8 cellular contexts compared by ENCODE assay signal in genomic region chr6:116779569-116780164, GRCh38. TPM values are rescaled to one million over a fixed set of nuclear protein-coding genes. Genes with fewer than 3 reads are reported as not detected.
A peak's percentile ranks its signal among the peaks of the same experiment; 100 is the strongest.
DNase-seq lines count a peak whose midpoint lies in the region; ATAC-seq, FAIRE-seq and TF ChIP-seq lines count a peak whose summit lies in the region.

No MANE protein-coding gene starts in this region.

- peaks cover 0 to 2% (median 0%) of the 10 kb centered on the region in 8 donors for H3K9me3 Mint-ChIP-seq in CD4-positive, alpha-beta memory T cell

- peaks cover 16% of the 10 kb centered on the region for H3K27me3 Mint-ChIP-seq in T-helper 17 cell
- H3K27me3 Mint-ChIP-seq in CD4-positive, alpha-beta memory T cell: peaks cover 8 to 13% of the 10 kb centered on the region in 2 donors

- H3K9me3 ChIP-seq in pancreas (no peaks in the 10 kb centered on the region), T-helper 17 cell (ENCODE audit: control insufficient read depth, low read length, poor library complexity, severe bottlenecking) (no peaks in the 10 kb centered on the region)
- H3K9me3 ChIP-seq in CD4-positive, alpha-beta memory T cell (ENCODE audit: control insufficient read depth in 1 of 2, low read length in 2 of 2): no peaks in the 10 kb centered on the region

- no peak overlapping the region for H3K27ac Mint-ChIP-seq in T-helper 17 cell
- no peak overlapping the region for H3K27ac Mint-ChIP-seq in CD4-positive, alpha-beta memory T cell

- H3K4me3 ChIP-seq in dorsolateral prefrontal cortex: peak overlapping the region in 16 of 59 donors; percentile 0 to 37 (median 24)
- no peak overlapping the region for H3K4me3 ChIP-seq in pancreas
- H3K4me3 ChIP-seq in CD4-positive, alpha-beta memory T cell (ENCODE audit: low read length in 2 of 2): no peak overlapping the region

- intact Hi-C loops in dorsolateral prefrontal cortex (cut with DNase I): loop anchor here in 1 of 2 donors (5.0 to 10.0 kb wide), 2 partner anchors 65 to 188 kb away; no protein-coding TSS in a partner anchor
- intact Hi-C loops in pancreas (cut with DNase I): loop anchor here in 1 of 3 donors (10.0 kb wide), 1 partner anchor 185 kb away; no protein-coding TSS in a partner anchor
- intact Hi-C loops in CD4-positive, alpha-beta memory T cell (cut with micrococcal nuclease): loop anchor here (5.0 kb wide), 1 partner anchor 673 kb away; no protein-coding TSS in a partner anchor

- H3K4me1 Mint-ChIP-seq in T-helper 17 cell: peaks cover 2% of the 10 kb centered on the region
- no peaks in the 10 kb centered on the region for H3K4me1 Mint-ChIP-seq in CD4-positive, alpha-beta memory T cell

- peak; percentile 7 for DNase-seq in GF-D8 (lab: John Stamatoyannopoulos, UW)
- DNase-seq in NCI-H748 (lab: John Stamatoyannopoulos, UW; ENCODE audit: unreplicated experiment): peak; percentile 65
- no peak for DNase-seq in dorsolateral prefrontal cortex
- no peak for DNase-seq in pancreas
- no peak for DNase-seq in T-helper 17 cell
- no peak for DNase-seq in CD4-positive, alpha-beta memory T cell

- peak; percentile 42 to 75 (median 58) for TF ChIP-seq CTCF in dorsolateral prefrontal cortex (IDR thresholded peaks at IDR 0.05 in 54 of 56, conservative IDR thresholded peaks at IDR 0.05 in 2 of 56; ENCODE audit: low read depth in 1 of 56, partially characterized antibody in 56 of 56)
- peak in 3 of 4 donors; percentile 23 to 35 (median 28) for TF ChIP-seq CTCF in pancreas (IDR thresholded peaks at IDR 0.05)

- H3K4me1 ChIP-seq in pancreas: no peaks in the 10 kb centered on the region
- H3K4me1 ChIP-seq in CD4-positive, alpha-beta memory T cell (ENCODE audit: insufficient read depth, low read length): no peaks in the 10 kb centered on the region

- H3K36me3 Mint-ChIP-seq in T-helper 17 cell (ENCODE audit: low read depth): no peaks in the 10 kb centered on the region
- H3K36me3 Mint-ChIP-seq in CD4-positive, alpha-beta memory T cell: no peaks in the 10 kb centered on the region

- ATAC-seq in HG02852 (IDR thresholded peaks at IDR 0.05; ENCODE audit: unreplicated experiment) (peak; percentile 69), pancreas (peak; percentile 53 to 80 (median 74)), HG02973 (IDR thresholded peaks at IDR 0.05; ENCODE audit: unreplicated experiment) (no peak), T-helper 17 cell (no peak)

- WGBS in pancreas, 2 donors: 15 to 16% methylated on average over 13 of the region's 13 CpGs

- POLR2A ChIA-PET in CD4-positive, alpha-beta memory T cell (lab: Charles Lee; ENCODE audit: partially characterized antibody): no interaction called here

- CTCF ChIA-PET in CD4-positive, alpha-beta memory T cell (lab: Charles Lee; ENCODE audit: partially characterized antibody): no interaction called here

- FAIRE-seq in pancreas (lab: Jason Lieb, UNC): peak; percentile 54

- no peak overlapping the region for H3K27ac ChIP-seq in dorsolateral prefrontal cortex
- H3K27ac ChIP-seq in pancreas: no peak overlapping the region
- H3K27ac ChIP-seq in CD4-positive, alpha-beta memory T cell (ENCODE audit: low read depth, low read length): no peak overlapping the region

- H3K36me3 ChIP-seq in pancreas: no peaks in the 10 kb centered on the region
- no peaks in the 10 kb centered on the region for H3K36me3 ChIP-seq in CD4-positive, alpha-beta memory T cell (ENCODE audit: insufficient read depth, low read length)

- no peak overlapping the region for H3K4me3 Mint-ChIP-seq in T-helper 17 cell
- H3K4me3 Mint-ChIP-seq in CD4-positive, alpha-beta memory T cell: no peak overlapping the region

- H3K27me3 ChIP-seq in dorsolateral prefrontal cortex (peaks cover 0 to 11% (median 0%) of the 10 kb centered on the region in 45 donors), pancreas (peaks cover 0 to 9% (median 2%) of the 10 kb centered on the region in 4 donors)
- no peaks in the 10 kb centered on the region for H3K27me3 ChIP-seq in CD4-positive, alpha-beta memory T cell (ENCODE audit: insufficient read depth, low read length)

RNA-seq across cellular contexts. Expression of gene FAM162B, which starts 14.1 kb away (rescaled TPM):
- 10 to 100 TPM in 94 of 120 experiments, 1 to 10 TPM in 26; 5.1 to 23.9 (median 13.0) TPM for total RNA-seq in dorsolateral prefrontal cortex
- 1 to 10 TPM in 1 of 6 donors, under 1 TPM in 5; 0.19 to 1.1 (median 0.38) TPM for total RNA-seq in pancreas
- polyA plus RNA-seq in pancreas: 1 to 10 TPM in 1 of 2 donors, under 1 TPM in 1; 0.95 to 2.1 TPM
- total RNA-seq in T-helper 17 cell: not detected
- total RNA-seq in CD4-positive, alpha-beta memory T cell: not detected
- polyA plus RNA-seq in CD4-positive, alpha-beta memory T cell: not detected

RNA-seq across cellular contexts. Expression of gene GPRC6A, which starts 49.2 kb away (rescaled TPM):
- total RNA-seq in dorsolateral prefrontal cortex: not detected
- total RNA-seq in pancreas: not detected
- not detected for polyA plus RNA-seq in pancreas
- not detected for total RNA-seq in T-helper 17 cell
- not detected for total RNA-seq in CD4-positive, alpha-beta memory T cell
- polyA plus RNA-seq in CD4-positive, alpha-beta memory T cell: not detected

Comparison
In these comparisons a context has a peak if more than half of its experiments do, and no peak if none do; other contexts are left out.
1. DNase-seq: peak in GF-D8 (single experiment) and NCI-H748 (single experiment); none in dorsolateral prefrontal cortex (0 of 10), pancreas (0 of 6), T-helper 17 cell (0 of 3) and CD4-positive, alpha-beta memory T cell (0 of 5).
2. ATAC-seq: peak in HG02852 (single experiment) and pancreas (4 of 4); none in HG02973 (single experiment) and T-helper 17 cell (single experiment).